ENCODE assay signal across 6 cellular contexts in the genomic region with DNA sequence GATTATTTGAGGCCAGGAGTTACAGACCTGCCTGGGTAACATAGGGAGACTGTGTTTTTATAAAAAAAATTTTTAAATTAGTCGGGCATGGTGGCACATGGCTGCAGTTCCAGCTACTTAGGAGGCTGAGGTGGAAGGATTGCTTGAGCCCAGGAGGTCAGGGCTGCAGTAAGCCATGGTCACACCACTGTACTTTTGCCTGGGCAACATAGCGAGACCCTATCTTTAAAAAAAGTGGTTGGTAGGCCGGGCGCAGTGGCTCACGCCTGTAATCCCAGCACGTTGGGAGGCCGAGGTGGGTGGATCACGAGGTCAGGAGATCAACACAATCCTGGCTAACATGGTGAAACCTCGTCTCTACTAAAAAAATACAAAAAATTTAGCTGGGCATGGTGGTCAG. TPM values are rescaled to one million over a fixed set of nuclear protein-coding genes. Genes with fewer than 3 reads are reported as not detected.
A peak's percentile ranks its signal among the peaks of the same experiment; 100 is the strongest.
DNase-seq lines count a peak whose midpoint lies in the region; TF ChIP-seq lines count a peak whose summit lies in the region.
"Not testable (repeated sequence)": the region's sequence is repeated elsewhere in the genome, so short reads cannot be mapped to it uniquely, and the experiment has no call there.

No MANE protein-coding gene starts in this region.

- not testable (repeated sequence) for H3K9me3 Mint-ChIP-seq in activated naive CD4-positive, alpha-beta T cell treated with anti-CD3 and anti-CD28 coated beads, Interleukin-2, amount 50 U/mL, for 24 hours

- not testable (repeated sequence) for H3K4me3 ChIP-seq in HEK293 (ENCODE audit: low read depth, low read length); SJSA1; brain microvascular endothelial cell (ENCODE audit: low read depth, low read length); fibroblast of lung (replicated peaks in 1 of 4; ENCODE audit: control extremely low read depth in 1 of 4, insufficient read depth in 1 of 4, low read depth in 3 of 4, low read length in 4 of 4); mesenchymal stem cell (ENCODE audit: insufficient read depth in 1 of 2, low read depth in 1 of 2, low read length in 2 of 2)

- not testable (repeated sequence) for H4K91ac ChIP-seq in mesenchymal stem cell (ENCODE audit: low read length)

- CTCF ChIA-PET in HEK293 (lab: Yijun Ruan, JAX), result interaction anchor here (0.7 kb wide), 1 partner anchor 814 kb away, joined by 3 read pairs; no protein-coding TSS in a partner anchor

- not testable (repeated sequence) for H3K23ac ChIP-seq in mesenchymal stem cell (ENCODE audit: low read length in 2 of 2)

- not testable (repeated sequence) for H3K9me3 ChIP-seq in HEK293 (ENCODE audit: control insufficient read depth, insufficient read depth, low read depth, low read length); SJSA1 (replicated peaks); fibroblast of lung (ENCODE audit: control insufficient read depth, insufficient read depth, low read depth, low read length); mesenchymal stem cell (ENCODE audit: control insufficient read depth, low read length)

- H2BK12ac ChIP-seq in mesenchymal stem cell (ENCODE audit: low read length in 2 of 2), result not testable (repeated sequence)

- H2AFZ ChIP-seq in fibroblast of lung (ENCODE audit: low read length); mesenchymal stem cell (ENCODE audit: low read depth, low read length): not testable (repeated sequence)

- POLR2A ChIA-PET in HEK293 (lab: Yijun Ruan, JAX), result not testable (repeated sequence)

- H3K4me1 Mint-ChIP-seq in activated naive CD4-positive, alpha-beta T cell treated with anti-CD3 and anti-CD28 coated beads, Interleukin-2, amount 50 U/mL, for 24 hours, result peaks cover 82% of the 10 kb centered on the region

- DNase-seq in SJSA1 (ENCODE audit: low read depth in 1 of 2, low spot score in 2 of 2); brain microvascular endothelial cell; fibroblast of lung (ENCODE audit: low read depth in 2 of 2); mesenchymal stem cell: not testable (repeated sequence)

- H2BK15ac ChIP-seq in mesenchymal stem cell (ENCODE audit: low read depth, poor library complexity, severe bottlenecking), result not testable (repeated sequence)

- H3K4ac ChIP-seq in mesenchymal stem cell (ENCODE audit: low read depth in 1 of 2, low read length in 2 of 2), result not testable (repeated sequence)

- H3K4me2 ChIP-seq in fibroblast of lung (ENCODE audit: extremely low read depth, insufficient read depth, low read length); mesenchymal stem cell (ENCODE audit: low read length, poor library complexity, severe bottlenecking): not testable (repeated sequence)

- H3K4me1 ChIP-seq in HEK293 (ENCODE audit: control insufficient read depth, insufficient read depth, low read length), result not testable (repeated sequence)
- peaks cover 28% of the 10 kb centered on the region for H3K4me1 ChIP-seq in SJSA1 (replicated peaks)
- peaks cover 14% of the 10 kb centered on the region for H3K4me1 ChIP-seq in fibroblast of lung (ENCODE audit: control insufficient read depth, extremely low read depth, insufficient read depth, low read length)
- H3K4me1 ChIP-seq in mesenchymal stem cell (ENCODE audit: control insufficient read depth, insufficient read depth, low read depth, low read length), result peaks cover 12% of the 10 kb centered on the region

- H4K8ac ChIP-seq in mesenchymal stem cell (ENCODE audit: low read length), result not testable (repeated sequence)

- peak overlapping the region; percentile 5 for H3K27ac Mint-ChIP-seq in activated naive CD4-positive, alpha-beta T cell treated with anti-CD3 and anti-CD28 coated beads, Interleukin-2, amount 50 U/mL, for 24 hours

- not testable (repeated sequence) for TF ChIP-seq CTCF in HEK293 (tag by site-specific recombination; IDR thresholded peaks at IDR 0.05); brain microvascular endothelial cell (IDR thresholded peaks at IDR 0.05; ENCODE audit: low read depth, low read length, missing control alignments); fibroblast of lung (conservative IDR thresholded peaks at IDR 0.05 in 1 of 2, IDR thresholded peaks at IDR 0.05 in 1 of 2; ENCODE audit: low read depth in 1 of 2, low read length in 2 of 2)

- H3K27me3 Mint-ChIP-seq in activated naive CD4-positive, alpha-beta T cell treated with anti-CD3 and anti-CD28 coated beads, Interleukin-2, amount 50 U/mL, for 24 hours, result not testable (repeated sequence)

- H3K27ac ChIP-seq in HEK293 (ENCODE audit: extremely low read depth, low read depth, low read length), result not testable (repeated sequence)
- H3K27ac ChIP-seq in SJSA1 (peak overlapping the region; percentile 99; the same call in 1 of the 2 replicates), brain microvascular endothelial cell (peak overlapping the region; percentile 88), fibroblast of lung (ENCODE audit: insufficient read depth, low read length) (peak overlapping the region; percentile 15), mesenchymal stem cell (ENCODE audit: low read length, poor library complexity, severe bottlenecking) (peak overlapping the region; percentile 52)

- not testable (repeated sequence) for H3K79me2 ChIP-seq in fibroblast of lung (ENCODE audit: control insufficient read depth, insufficient read depth, low read length)

- H3K79me1 ChIP-seq in mesenchymal stem cell (replicated peaks; ENCODE audit: low read length, poor library complexity, severe bottlenecking), result peaks cover 12% of the 10 kb centered on the region

- H3K9ac ChIP-seq in fibroblast of lung (ENCODE audit: insufficient read depth, low read length); mesenchymal stem cell (ENCODE audit: low read length): not testable (repeated sequence)

- H2BK120ac ChIP-seq in mesenchymal stem cell (ENCODE audit: low read depth, low read length), result not testable (repeated sequence)

- H3K27me3 ChIP-seq in SJSA1 (replicated peaks); brain microvascular endothelial cell (replicated peaks); fibroblast of lung (ENCODE audit: control insufficient read depth, insufficient read depth, low read length); mesenchymal stem cell (ENCODE audit: control insufficient read depth in 1 of 2, insufficient read depth in 1 of 2, low read length in 2 of 2): not testable (repeated sequence)

- H3K36me3 Mint-ChIP-seq in activated naive CD4-positive, alpha-beta T cell treated with anti-CD3 and anti-CD28 coated beads, Interleukin-2, amount 50 U/mL, for 24 hours, result not testable (repeated sequence)

- peak overlapping the region in 1 of 2 experiments; percentile 18 for H3K18ac ChIP-seq in mesenchymal stem cell (ENCODE audit: low read depth in 1 of 2, low read length in 2 of 2)

- H2AK5ac ChIP-seq in mesenchymal stem cell (ENCODE audit: low read length, severe bottlenecking), result not testable (repeated sequence)

- H3K4me3 Mint-ChIP-seq in activated naive CD4-positive, alpha-beta T cell treated with anti-CD3 and anti-CD28 coated beads, Interleukin-2, amount 50 U/mL, for 24 hours, result not testable (repeated sequence)

- in situ Hi-C loops in brain microvascular endothelial cell (cut with HindIII; ENCODE audit: low pct_ligation_motif_present, low sequenced_read_pairs), result not testable (repeated sequence)

- not testable (repeated sequence) for H3K14ac ChIP-seq in mesenchymal stem cell (ENCODE audit: low read length in 2 of 2)

- H2BK5ac ChIP-seq in mesenchymal stem cell (ENCODE audit: low read depth, low read length, poor library complexity, severe bottlenecking), result not testable (repeated sequence)

- not testable (repeated sequence) for H4K20me1 ChIP-seq in fibroblast of lung (ENCODE audit: control insufficient read depth, extremely low read depth, insufficient read depth, low read length)

- WGBS in mesenchymal stem cell, result 83% methylated on average over 9 of the region's 9 CpGs

- H3K36me3 ChIP-seq in HEK293 (ENCODE audit: control insufficient read depth in 2 of 2, insufficient read depth in 1 of 2, low read length in 2 of 2); brain microvascular endothelial cell (replicated peaks); fibroblast of lung (ENCODE audit: control insufficient read depth, insufficient read depth, low read length): not testable (repeated sequence)
- H3K36me3 ChIP-seq in SJSA1, result peaks cover 25% of the 10 kb centered on the region
- peaks cover 0 to 11% of the 10 kb centered on the region in 2 experiments for H3K36me3 ChIP-seq in mesenchymal stem cell (ENCODE audit: control insufficient read depth in 1 of 2, insufficient read depth in 2 of 2, low read depth in 1 of 2, low read length in 2 of 2)

TF ChIP-seq in HEK293, 187 proteins besides CTCF, POLR2A, EP300 and RAD21:
- peak; percentile 73 for TF ChIP-seq ZNF121 (tag by site-specific recombination; IDR thresholded peaks at IDR 0.05)

RNA-seq across cellular contexts. Expression of a gene that starts 18.4 kb away (rescaled TPM):
- 283 and 390 TPM in 2 replicates for total RNA-seq in SJSA1 (2014; rRNA removed; shearing (Covaris generic))
- total RNA-seq in fibroblast of lung, result 79.6 and 102 TPM in 2 replicates
- polyA plus RNA-seq in fibroblast of lung, result 210 and 228 TPM in 2 replicates
- polyA plus RNA-seq in fibroblast of lung (2012), result 213 and 224 TPM in 2 replicates
- 11.6 and 21.0 TPM in 2 replicates for polyA minus RNA-seq in fibroblast of lung (ENCODE audit: low replicate concordance)
- 219 TPM for polyA plus RNA-seq in mesenchymal stem cell (2013, experiment 1 of 2)
- polyA plus RNA-seq in mesenchymal stem cell (2013, experiment 2 of 2), result 217 TPM
